1 cellular context compared by ENCODE assay signal in the genomic region with DNA sequence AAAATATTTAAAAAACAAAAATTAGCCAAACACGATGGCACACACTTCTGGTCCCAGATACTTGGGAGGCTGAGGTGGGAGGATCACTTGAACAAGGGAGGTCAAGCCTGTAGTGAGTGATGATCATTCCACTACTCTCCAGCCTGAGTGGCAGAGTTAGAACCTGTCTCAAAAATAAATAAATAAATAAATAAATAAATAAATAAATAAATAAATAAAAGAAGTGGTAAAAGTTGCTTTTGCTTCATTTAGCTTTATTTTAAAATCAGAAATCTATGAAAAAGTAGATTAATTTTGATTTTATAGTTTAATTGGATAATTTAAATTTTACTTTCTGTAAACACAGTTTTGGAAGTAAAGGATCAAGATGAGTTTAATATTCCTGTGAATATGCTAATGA.
TF ChIP-seq lines count a peak whose summit lies in the region.

No MANE protein-coding gene starts in this region.

TF ChIP-seq in HEK293, 187 proteins besides CTCF, POLR2A, EP300 and RAD21 (continued from another document):
- TF ChIP-seq, protein P1, sequence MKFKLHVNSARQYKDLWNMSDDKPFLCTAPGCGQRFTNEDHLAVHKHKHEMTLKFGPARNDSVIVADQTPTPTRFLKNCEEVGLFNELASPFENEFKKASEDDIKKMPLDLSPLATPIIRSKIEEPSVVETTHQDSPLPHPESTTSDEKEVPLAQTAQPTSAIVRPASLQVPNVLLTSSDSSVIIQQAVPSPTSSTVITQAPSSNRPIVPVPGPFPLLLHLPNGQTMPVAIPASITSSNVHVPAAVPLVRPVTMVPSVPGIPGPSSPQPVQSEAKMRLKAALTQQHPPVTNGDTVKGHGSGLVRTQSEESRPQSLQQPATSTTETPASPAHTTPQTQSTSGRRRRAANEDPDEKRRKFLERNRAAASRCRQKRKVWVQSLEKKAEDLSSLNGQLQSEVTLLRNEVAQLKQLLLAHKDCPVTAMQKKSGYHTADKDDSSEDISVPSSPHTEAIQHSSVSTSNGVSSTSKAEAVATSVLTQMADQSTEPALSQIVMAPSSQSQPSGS (tag by site-specific recombination; IDR thresholded peaks at IDR 0.05; ENCODE audit: low read depth) = no peak
- TF ChIP-seq ZNF654 (tag by site-specific recombination; IDR thresholded peaks at IDR 0.05; ENCODE audit: low read depth) (no peak), ZNF404 (tag by site-specific recombination; IDR thresholded peaks at IDR 0.05) (no peak), ZNF76 (tag by site-specific recombination; IDR thresholded peaks at IDR 0.05; ENCODE audit: borderline replicate concordance, low read depth) (no peak), ZNF202 (tag by site-specific recombination; IDR thresholded peaks at IDR 0.05; ENCODE audit: borderline replicate concordance) (peak; percentile 84; the same call in 1 of the 2 replicates), ZNF426 (tag by site-specific recombination; IDR thresholded peaks at IDR 0.05) (peak; percentile 71), ZNF394 (tag by site-specific recombination; IDR thresholded peaks at IDR 0.05; ENCODE audit: borderline replicate concordance) (peak; percentile 71; the same call in 1 of the 2 replicates), ZNF555 (tag by site-specific recombination; conservative IDR thresholded peaks at IDR 0.05) (peak; percentile 69), ZXDB (tag by site-specific recombination; IDR thresholded peaks at IDR 0.05) (0 out of 2 replicates have a peak, but pooled peaks have one; percentile 32), ZNF140 (tag by site-specific recombination; IDR thresholded peaks at IDR 0.05) (0 out of 2 replicates have a peak, but pooled peaks have one; percentile 40), ZBTB7A (tag by site-specific recombination; IDR thresholded peaks at IDR 0.05; ENCODE audit: low read depth) (no peak), ZNF600 (tag by site-specific recombination; IDR thresholded peaks at IDR 0.05) (no peak), ZNF266 (tag by site-specific recombination; IDR thresholded peaks at IDR 0.05; ENCODE audit: low read depth) (0 out of 2 replicates have a peak, but pooled peaks have one; percentile 20), ZNF677 (tag by site-specific recombination; IDR thresholded peaks at IDR 0.05) (no peak), ZNF530 (tag by site-specific recombination; IDR thresholded peaks at IDR 0.05; ENCODE audit: low read depth) (no peak), ZNF19 (tag by site-specific recombination; IDR thresholded peaks at IDR 0.05; ENCODE audit: low read depth) (no peak), ZNF623 (tag by site-specific recombination; IDR thresholded peaks at IDR 0.05) (peak; percentile 47)
- TF ChIP-seq, protein P2, sequence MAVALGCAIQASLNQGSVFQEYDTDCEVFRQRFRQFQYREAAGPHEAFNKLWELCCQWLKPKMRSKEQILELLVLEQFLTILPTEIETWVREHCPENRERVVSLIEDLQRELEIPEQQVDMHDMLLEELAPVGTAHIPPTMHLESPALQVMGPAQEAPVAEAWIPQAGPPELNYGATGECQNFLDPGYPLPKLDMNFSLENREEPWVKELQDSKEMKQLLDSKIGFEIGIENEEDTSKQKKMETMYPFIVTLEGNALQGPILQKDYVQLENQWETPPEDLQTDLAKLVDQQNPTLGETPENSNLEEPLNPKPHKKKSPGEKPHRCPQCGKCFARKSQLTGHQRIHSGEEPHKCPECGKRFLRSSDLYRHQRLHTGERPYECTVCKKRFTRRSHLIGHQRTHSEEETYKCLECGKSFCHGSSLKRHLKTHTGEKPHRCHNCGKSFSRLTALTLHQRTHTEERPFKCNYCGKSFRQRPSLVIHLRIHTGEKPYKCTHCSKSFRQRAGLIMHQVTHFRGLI (tag by site-specific recombination; IDR thresholded peaks at IDR 0.05) = no peak
- TF ChIP-seq, protein P3, sequence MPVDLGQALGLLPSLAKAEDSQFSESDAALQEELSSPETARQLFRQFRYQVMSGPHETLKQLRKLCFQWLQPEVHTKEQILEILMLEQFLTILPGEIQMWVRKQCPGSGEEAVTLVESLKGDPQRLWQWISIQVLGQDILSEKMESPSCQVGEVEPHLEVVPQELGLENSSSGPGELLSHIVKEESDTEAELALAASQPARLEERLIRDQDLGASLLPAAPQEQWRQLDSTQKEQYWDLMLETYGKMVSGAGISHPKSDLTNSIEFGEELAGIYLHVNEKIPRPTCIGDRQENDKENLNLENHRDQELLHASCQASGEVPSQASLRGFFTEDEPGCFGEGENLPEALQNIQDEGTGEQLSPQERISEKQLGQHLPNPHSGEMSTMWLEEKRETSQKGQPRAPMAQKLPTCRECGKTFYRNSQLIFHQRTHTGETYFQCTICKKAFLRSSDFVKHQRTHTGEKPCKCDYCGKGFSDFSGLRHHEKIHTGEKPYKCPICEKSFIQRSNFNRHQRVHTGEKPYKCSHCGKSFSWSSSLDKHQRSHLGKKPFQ (tag by site-specific recombination; IDR thresholded peaks at IDR 0.05) = no peak
- TF ChIP-seq, protein P4, sequence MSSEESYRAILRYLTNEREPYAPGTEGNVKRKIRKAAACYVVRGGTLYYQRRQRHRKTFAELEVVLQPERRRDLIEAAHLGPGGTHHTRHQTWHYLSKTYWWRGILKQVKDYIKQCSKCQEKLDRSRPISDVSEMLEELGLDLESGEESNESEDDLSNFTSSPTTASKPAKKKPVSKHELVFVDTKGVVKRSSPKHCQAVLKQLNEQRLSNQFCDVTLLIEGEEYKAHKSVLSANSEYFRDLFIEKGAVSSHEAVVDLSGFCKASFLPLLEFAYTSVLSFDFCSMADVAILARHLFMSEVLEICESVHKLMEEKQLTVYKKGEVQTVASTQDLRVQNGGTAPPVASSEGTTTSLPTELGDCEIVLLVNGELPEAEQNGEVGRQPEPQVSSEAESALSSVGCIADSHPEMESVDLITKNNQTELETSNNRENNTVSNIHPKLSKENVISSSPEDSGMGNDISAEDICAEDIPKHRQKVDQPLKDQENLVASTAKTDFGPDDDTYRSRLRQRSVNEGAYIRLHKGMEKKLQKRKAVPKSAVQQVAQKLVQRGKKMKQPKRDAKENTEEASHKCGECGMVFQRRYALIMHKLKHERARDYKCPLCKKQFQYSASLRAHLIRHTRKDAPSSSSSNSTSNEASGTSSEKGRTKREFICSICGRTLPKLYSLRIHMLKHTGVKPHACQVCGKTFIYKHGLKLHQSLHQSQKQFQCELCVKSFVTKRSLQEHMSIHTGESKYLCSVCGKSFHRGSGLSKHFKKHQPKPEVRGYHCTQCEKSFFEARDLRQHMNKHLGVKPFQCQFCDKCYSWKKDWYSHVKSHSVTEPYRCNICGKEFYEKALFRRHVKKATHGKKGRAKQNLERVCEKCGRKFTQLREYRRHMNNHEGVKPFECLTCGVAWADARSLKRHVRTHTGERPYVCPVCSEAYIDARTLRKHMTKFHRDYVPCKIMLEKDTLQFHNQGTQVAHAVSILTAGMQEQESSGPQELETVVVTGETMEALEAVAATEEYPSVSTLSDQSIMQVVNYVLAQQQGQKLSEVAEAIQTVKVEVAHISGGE (tag by site-specific recombination; conservative IDR thresholded peaks at IDR 0.05; ENCODE audit: low read depth) = peak; percentile 62
- TF ChIP-seq, protein P5, sequence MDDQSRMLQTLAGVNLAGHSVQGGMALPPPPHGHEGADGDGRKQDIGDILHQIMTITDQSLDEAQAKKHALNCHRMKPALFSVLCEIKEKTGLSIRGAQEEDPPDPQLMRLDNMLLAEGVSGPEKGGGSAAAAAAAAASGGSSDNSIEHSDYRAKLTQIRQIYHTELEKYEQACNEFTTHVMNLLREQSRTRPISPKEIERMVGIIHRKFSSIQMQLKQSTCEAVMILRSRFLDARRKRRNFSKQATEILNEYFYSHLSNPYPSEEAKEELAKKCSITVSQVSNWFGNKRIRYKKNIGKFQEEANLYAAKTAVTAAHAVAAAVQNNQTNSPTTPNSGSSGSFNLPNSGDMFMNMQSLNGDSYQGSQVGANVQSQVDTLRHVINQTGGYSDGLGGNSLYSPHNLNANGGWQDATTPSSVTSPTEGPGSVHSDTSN (CRISPR knock-in tag; IDR thresholded peaks at IDR 0.05) = no peak
- TF ChIP-seq, protein P6, sequence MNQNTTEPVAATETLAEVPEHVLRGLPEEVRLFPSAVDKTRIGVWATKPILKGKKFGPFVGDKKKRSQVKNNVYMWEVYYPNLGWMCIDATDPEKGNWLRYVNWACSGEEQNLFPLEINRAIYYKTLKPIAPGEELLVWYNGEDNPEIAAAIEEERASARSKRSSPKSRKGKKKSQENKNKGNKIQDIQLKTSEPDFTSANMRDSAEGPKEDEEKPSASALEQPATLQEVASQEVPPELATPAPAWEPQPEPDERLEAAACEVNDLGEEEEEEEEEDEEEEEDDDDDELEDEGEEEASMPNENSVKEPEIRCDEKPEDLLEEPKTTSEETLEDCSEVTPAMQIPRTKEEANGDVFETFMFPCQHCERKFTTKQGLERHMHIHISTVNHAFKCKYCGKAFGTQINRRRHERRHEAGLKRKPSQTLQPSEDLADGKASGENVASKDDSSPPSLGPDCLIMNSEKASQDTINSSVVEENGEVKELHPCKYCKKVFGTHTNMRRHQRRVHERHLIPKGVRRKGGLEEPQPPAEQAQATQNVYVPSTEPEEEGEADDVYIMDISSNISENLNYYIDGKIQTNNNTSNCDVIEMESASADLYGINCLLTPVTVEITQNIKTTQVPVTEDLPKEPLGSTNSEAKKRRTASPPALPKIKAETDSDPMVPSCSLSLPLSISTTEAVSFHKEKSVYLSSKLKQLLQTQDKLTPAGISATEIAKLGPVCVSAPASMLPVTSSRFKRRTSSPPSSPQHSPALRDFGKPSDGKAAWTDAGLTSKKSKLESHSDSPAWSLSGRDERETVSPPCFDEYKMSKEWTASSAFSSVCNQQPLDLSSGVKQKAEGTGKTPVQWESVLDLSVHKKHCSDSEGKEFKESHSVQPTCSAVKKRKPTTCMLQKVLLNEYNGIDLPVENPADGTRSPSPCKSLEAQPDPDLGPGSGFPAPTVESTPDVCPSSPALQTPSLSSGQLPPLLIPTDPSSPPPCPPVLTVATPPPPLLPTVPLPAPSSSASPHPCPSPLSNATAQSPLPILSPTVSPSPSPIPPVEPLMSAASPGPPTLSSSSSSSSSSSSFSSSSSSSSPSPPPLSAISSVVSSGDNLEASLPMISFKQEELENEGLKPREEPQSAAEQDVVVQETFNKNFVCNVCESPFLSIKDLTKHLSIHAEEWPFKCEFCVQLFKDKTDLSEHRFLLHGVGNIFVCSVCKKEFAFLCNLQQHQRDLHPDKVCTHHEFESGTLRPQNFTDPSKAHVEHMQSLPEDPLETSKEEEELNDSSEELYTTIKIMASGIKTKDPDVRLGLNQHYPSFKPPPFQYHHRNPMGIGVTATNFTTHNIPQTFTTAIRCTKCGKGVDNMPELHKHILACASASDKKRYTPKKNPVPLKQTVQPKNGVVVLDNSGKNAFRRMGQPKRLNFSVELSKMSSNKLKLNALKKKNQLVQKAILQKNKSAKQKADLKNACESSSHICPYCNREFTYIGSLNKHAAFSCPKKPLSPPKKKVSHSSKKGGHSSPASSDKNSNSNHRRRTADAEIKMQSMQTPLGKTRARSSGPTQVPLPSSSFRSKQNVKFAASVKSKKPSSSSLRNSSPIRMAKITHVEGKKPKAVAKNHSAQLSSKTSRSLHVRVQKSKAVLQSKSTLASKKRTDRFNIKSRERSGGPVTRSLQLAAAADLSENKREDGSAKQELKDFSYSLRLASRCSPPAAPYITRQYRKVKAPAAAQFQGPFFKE (tag by site-specific recombination; IDR thresholded peaks at IDR 0.05; ENCODE audit: borderline replicate concordance) = no peak
